In the genomic region with DNA sequence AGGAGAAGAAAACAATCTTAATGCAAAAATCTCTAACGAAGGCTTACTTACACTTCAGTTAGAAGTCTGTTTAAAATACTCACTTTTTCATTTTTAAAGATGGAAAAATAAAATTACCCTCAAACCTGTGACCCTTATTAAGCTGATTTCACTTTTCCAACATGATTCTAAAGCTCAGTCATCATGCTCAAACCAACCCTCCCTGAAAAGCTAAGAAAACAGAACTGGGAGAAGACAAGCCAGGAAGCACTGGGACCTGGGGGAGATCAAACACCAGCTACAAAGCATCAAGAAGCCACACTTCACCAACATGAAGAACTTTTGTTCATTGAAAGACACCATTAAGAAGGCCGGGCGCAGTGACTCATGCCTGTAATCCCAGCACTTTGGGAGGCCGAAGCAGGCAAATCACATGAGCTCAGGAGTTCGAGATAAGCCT, we compare ENCODE assay signal across 1 cellular context.
TF ChIP-seq lines count a peak whose summit lies in the region.

No MANE protein-coding gene starts in this region.

TF ChIP-seq in HepG2, 621 proteins besides CTCF, POLR2A, EP300 and RAD21 (continued from another document):
- TF ChIP-seq, protein P1, sequence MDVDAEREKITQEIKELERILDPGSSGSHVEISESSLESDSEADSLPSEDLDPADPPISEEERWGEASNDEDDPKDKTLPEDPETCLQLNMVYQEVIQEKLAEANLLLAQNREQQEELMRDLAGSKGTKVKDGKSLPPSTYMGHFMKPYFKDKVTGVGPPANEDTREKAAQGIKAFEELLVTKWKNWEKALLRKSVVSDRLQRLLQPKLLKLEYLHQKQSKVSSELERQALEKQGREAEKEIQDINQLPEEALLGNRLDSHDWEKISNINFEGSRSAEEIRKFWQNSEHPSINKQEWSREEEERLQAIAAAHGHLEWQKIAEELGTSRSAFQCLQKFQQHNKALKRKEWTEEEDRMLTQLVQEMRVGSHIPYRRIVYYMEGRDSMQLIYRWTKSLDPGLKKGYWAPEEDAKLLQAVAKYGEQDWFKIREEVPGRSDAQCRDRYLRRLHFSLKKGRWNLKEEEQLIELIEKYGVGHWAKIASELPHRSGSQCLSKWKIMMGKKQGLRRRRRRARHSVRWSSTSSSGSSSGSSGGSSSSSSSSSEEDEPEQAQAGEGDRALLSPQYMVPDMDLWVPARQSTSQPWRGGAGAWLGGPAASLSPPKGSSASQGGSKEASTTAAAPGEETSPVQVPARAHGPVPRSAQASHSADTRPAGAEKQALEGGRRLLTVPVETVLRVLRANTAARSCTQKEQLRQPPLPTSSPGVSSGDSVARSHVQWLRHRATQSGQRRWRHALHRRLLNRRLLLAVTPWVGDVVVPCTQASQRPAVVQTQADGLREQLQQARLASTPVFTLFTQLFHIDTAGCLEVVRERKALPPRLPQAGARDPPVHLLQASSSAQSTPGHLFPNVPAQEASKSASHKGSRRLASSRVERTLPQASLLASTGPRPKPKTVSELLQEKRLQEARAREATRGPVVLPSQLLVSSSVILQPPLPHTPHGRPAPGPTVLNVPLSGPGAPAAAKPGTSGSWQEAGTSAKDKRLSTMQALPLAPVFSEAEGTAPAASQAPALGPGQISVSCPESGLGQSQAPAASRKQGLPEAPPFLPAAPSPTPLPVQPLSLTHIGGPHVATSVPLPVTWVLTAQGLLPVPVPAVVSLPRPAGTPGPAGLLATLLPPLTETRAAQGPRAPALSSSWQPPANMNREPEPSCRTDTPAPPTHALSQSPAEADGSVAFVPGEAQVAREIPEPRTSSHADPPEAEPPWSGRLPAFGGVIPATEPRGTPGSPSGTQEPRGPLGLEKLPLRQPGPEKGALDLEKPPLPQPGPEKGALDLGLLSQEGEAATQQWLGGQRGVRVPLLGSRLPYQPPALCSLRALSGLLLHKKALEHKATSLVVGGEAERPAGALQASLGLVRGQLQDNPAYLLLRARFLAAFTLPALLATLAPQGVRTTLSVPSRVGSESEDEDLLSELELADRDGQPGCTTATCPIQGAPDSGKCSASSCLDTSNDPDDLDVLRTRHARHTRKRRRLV (CRISPR knock-in tag; IDR thresholded peaks at IDR 0.05): peak; percentile 83; the same call in 1 of the 2 replicates
- TF ChIP-seq, protein P2, sequence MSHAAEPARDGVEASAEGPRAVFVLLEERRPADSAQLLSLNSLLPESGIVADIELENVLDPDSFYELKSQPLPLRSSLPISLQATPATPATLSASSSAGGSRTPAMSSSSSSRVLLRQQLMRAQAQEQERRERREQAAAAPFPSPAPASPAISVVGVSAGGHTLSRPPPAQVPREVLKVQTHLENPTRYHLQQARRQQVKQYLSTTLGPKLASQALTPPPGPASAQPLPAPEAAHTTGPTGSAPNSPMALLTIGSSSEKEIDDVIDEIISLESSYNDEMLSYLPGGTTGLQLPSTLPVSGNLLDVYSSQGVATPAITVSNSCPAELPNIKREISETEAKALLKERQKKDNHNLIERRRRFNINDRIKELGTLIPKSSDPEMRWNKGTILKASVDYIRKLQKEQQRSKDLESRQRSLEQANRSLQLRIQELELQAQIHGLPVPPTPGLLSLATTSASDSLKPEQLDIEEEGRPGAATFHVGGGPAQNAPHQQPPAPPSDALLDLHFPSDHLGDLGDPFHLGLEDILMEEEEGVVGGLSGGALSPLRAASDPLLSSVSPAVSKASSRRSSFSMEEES (CRISPR knock-in tag; IDR thresholded peaks at IDR 0.05): 0 out of 2 replicates have a peak, but pooled peaks have one; percentile 19
TF ChIP-seq in HepG2: peak in this region for 11.
